ENCODE assay signal across 32 cellular contexts in genomic region chr10:35746004-35746403, GRCh38.
"Had no signal": no experiment of that assay in that cellular context is flagged by ENCODE, and none has a peak within 500 bp of the region (broad histone marks: within the 10 kb centered on the region; RNA-seq: fewer than 3 reads in every experiment).

No MANE protein-coding gene starts in this region.

- H3K9me3 Mint-ChIP-seq: activated B cell treated with CpG ODN at 0.5 μM for 24 hours; activated CD8-positive, alpha-beta T cell treated with anti-CD3 and anti-CD28 coated beads for 36 hours; activated naive CD8-positive, alpha-beta T cell treated with anti-CD3 and anti-CD28 coated beads for 36 hours; activated naive CD8-positive, alpha-beta T cell treated with anti-CD3 and anti-CD28 coated beads, Interleukin-2, amount 50 U/mL, for 24 hours; activated T-cell treated with anti-CD3 and anti-CD28 coated beads, Interleukin-2, amount 50 U/mL, for 4 hours; activated T-helper 17 cell treated with anti-CD3 and anti-CD28 coated beads, Interleukin-2, amount 50 U/mL, for 72 hours; T-helper 2 cell treated with Interferon-gamma antibody and Interleukin-4, amounts not matched to agents 5 μg/mL and 100 μg/mL, for 36 hours had no signal

- H3K4me1 ChIP-seq: adrenal gland, body of pancreas, esophagus squamous epithelium, gastroesophageal sphincter had no signal

- H3K36me3 Mint-ChIP-seq: activated naive CD8-positive, alpha-beta T cell treated with anti-CD3 and anti-CD28 coated beads for 36 hours had no signal

- DNase-seq: activated B cell treated with CpG ODN at 0.5 μM for 24 hours; activated CD4-positive, alpha-beta T cell treated with anti-CD3 and anti-CD28 coated beads for 48 hours; activated CD4-positive, alpha-beta T cell treated with anti-CD3 and anti-CD28 coated beads, Interleukin-2, amount 50 U/mL, for 1 hour; activated CD4-positive, alpha-beta T cell treated with anti-CD3 and anti-CD28 coated beads, Interleukin-2, amount 50 U/mL, for 48 hours; activated CD8-positive, alpha-beta memory T cell treated with anti-CD3 and anti-CD28 coated beads for 24 hours; activated CD8-positive, alpha-beta T cell treated with anti-CD3 and anti-CD28 coated beads for 36 hours; activated effector memory CD4-positive, alpha-beta T cell treated with Interleukin-2 at 50 U/mL for 16 hours; activated gamma-delta T cell treated with Interleukin-2 at 50 U/mL for 16 hours; activated naive CD4-positive, alpha-beta T cell treated with anti-CD3 and anti-CD28 coated beads, Interleukin-2, amount 50 U/mL, for 16 hours; activated naive CD4-positive, alpha-beta T cell treated with Interleukin-2 at 50 U/mL for 16 hours; activated naive CD8-positive, alpha-beta T cell treated with anti-CD3 and anti-CD28 coated beads for 36 hours; activated naive CD8-positive, alpha-beta T cell treated with anti-CD3 and anti-CD28 coated beads, Interleukin-2, amount 50 U/mL, for 24 hours; activated T-cell treated with anti-CD3 and anti-CD28 coated beads, Interleukin-2, amount 50 U/mL, for 4 hours; adrenal gland; amygdala; aorta; body of pancreas; caudate nucleus; cortex of kidney; dermis blood vessel endothelial cell; effector CD4-positive, alpha-beta T cell; effector memory CD8-positive, alpha-beta T cell; erythroblast; esophagus squamous epithelium; foreskin melanocyte; T-helper 1 cell; T-helper 17 cell; T1000; WERI-Rb-1 had no signal

- H3K27ac Mint-ChIP-seq: activated B cell treated with CpG ODN at 0.5 μM for 24 hours; activated CD8-positive, alpha-beta T cell treated with anti-CD3 and anti-CD28 coated beads for 36 hours; activated naive CD8-positive, alpha-beta T cell treated with anti-CD3 and anti-CD28 coated beads for 36 hours; activated naive CD8-positive, alpha-beta T cell treated with anti-CD3 and anti-CD28 coated beads, Interleukin-2, amount 50 U/mL, for 24 hours; activated T-helper 17 cell treated with anti-CD3 and anti-CD28 coated beads, Interleukin-2, amount 50 U/mL, for 72 hours; effector memory CD8-positive, alpha-beta T cell; T-helper 17 cell; T-helper 2 cell treated with Interferon-gamma antibody and Interleukin-4, amounts not matched to agents 5 μg/mL and 100 μg/mL, for 36 hours had no signal

- H3K4me3 Mint-ChIP-seq: activated B cell treated with CpG ODN at 0.5 μM for 24 hours; activated CD8-positive, alpha-beta T cell treated with anti-CD3 and anti-CD28 coated beads for 36 hours; activated naive CD8-positive, alpha-beta T cell treated with anti-CD3 and anti-CD28 coated beads for 36 hours; activated naive CD8-positive, alpha-beta T cell treated with anti-CD3 and anti-CD28 coated beads, Interleukin-2, amount 50 U/mL, for 24 hours; activated T-cell treated with anti-CD3 and anti-CD28 coated beads, Interleukin-2, amount 50 U/mL, for 4 hours; activated T-helper 17 cell treated with anti-CD3 and anti-CD28 coated beads, Interleukin-2, amount 50 U/mL, for 72 hours; effector memory CD8-positive, alpha-beta T cell; T-helper 17 cell; T-helper 2 cell treated with Interferon-gamma antibody and Interleukin-4, amounts not matched to agents 5 μg/mL and 100 μg/mL, for 36 hours had no signal

- H3K4me1 Mint-ChIP-seq: activated B cell treated with CpG ODN at 0.5 μM for 24 hours; activated naive CD8-positive, alpha-beta T cell treated with anti-CD3 and anti-CD28 coated beads for 36 hours; activated naive CD8-positive, alpha-beta T cell treated with anti-CD3 and anti-CD28 coated beads, Interleukin-2, amount 50 U/mL, for 24 hours; activated T-helper 17 cell treated with anti-CD3 and anti-CD28 coated beads, Interleukin-2, amount 50 U/mL, for 72 hours; T-helper 17 cell had no signal

- H3K27me3 Mint-ChIP-seq: activated B cell treated with CpG ODN at 0.5 μM for 24 hours; activated CD8-positive, alpha-beta T cell treated with anti-CD3 and anti-CD28 coated beads for 36 hours; activated naive CD8-positive, alpha-beta T cell treated with anti-CD3 and anti-CD28 coated beads, Interleukin-2, amount 50 U/mL, for 24 hours had no signal

- H3K27ac ChIP-seq: adrenal gland, body of pancreas, esophagus squamous epithelium, gastroesophageal sphincter, WERI-Rb-1 had no signal

- H3K9me3 ChIP-seq: adrenal gland, body of pancreas, esophagus squamous epithelium, gastroesophageal sphincter had no signal

- H3K27me3 ChIP-seq: adrenal gland, body of pancreas, gastroesophageal sphincter had no signal
